1 cellular context compared by ENCODE assay signal in genomic region chr1:51969038-51969705, GRCh38.
A peak's percentile ranks its signal among the peaks of the same experiment; 100 is the strongest.
TF ChIP-seq lines count a peak whose summit lies in the region.

No MANE protein-coding gene starts in this region.

TF ChIP-seq in SK-N-SH, 30 proteins besides CTCF, POLR2A, EP300 and RAD21 (continued from another document):
- TF ChIP-seq, protein P1, sequence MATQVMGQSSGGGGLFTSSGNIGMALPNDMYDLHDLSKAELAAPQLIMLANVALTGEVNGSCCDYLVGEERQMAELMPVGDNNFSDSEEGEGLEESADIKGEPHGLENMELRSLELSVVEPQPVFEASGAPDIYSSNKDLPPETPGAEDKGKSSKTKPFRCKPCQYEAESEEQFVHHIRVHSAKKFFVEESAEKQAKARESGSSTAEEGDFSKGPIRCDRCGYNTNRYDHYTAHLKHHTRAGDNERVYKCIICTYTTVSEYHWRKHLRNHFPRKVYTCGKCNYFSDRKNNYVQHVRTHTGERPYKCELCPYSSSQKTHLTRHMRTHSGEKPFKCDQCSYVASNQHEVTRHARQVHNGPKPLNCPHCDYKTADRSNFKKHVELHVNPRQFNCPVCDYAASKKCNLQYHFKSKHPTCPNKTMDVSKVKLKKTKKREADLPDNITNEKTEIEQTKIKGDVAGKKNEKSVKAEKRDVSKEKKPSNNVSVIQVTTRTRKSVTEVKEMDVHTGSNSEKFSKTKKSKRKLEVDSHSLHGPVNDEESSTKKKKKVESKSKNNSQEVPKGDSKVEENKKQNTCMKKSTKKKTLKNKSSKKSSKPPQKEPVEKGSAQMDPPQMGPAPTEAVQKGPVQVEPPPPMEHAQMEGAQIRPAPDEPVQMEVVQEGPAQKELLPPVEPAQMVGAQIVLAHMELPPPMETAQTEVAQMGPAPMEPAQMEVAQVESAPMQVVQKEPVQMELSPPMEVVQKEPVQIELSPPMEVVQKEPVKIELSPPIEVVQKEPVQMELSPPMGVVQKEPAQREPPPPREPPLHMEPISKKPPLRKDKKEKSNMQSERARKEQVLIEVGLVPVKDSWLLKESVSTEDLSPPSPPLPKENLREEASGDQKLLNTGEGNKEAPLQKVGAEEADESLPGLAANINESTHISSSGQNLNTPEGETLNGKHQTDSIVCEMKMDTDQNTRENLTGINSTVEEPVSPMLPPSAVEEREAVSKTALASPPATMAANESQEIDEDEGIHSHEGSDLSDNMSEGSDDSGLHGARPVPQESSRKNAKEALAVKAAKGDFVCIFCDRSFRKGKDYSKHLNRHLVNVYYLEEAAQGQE (IDR thresholded peaks at IDR 0.05; ENCODE audit: low read depth, low read length): no peak
- TF ChIP-seq GABPA (IDR thresholded peaks at IDR 0.05; ENCODE audit: low read depth) (no peak), EZH2phosphoT487 (IDR thresholded peaks at IDR 0.05; ENCODE audit: borderline replicate concordance, low read depth) (no peak), CHD2 (IDR thresholded peaks at IDR 0.05; ENCODE audit: low read length, partially characterized antibody) (no peak), TAF1 (IDR thresholded peaks at IDR 0.05; ENCODE audit: borderline replicate concordance, low read depth, low read length) (no peak), ELF1 (IDR thresholded peaks at IDR 0.05) (peak; percentile 32; the same call in 1 of the 2 replicates), RXRA (IDR thresholded peaks at IDR 0.05; ENCODE audit: borderline replicate concordance, low read depth) (no peak), FOSL2 (IDR thresholded peaks at IDR 0.05; ENCODE audit: borderline replicate concordance, low read depth) (peak; percentile 55; the same call in 1 of the 2 replicates)
- TF ChIP-seq, protein P2, sequence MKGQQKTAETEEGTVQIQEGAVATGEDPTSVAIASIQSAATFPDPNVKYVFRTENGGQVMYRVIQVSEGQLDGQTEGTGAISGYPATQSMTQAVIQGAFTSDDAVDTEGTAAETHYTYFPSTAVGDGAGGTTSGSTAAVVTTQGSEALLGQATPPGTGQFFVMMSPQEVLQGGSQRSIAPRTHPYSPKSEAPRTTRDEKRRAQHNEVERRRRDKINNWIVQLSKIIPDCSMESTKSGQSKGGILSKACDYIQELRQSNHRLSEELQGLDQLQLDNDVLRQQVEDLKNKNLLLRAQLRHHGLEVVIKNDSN (IDR thresholded peaks at IDR 0.05; ENCODE audit: borderline replicate concordance, low read depth): no peak
